Comparison of ENCODE assay signal across 2 cellular contexts in the genomic region with DNA sequence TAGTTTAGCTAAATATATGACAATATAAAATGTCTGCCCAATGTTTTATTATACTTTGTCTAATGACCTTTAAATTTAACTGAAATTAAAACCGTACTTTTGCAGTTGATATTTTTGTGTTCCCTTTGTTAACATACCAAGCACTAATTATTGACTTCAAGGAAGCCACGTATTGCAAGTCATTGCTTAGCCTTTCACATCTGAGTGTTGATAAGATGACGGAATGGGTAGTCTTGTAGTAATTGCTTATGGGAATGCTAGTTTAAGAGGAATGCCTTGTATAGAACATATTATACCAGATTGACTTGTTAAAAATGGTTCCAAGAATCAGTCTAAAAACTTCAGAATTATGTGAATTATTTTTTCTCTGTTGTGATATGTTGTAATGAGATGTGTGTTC.
TF ChIP-seq lines count a peak whose summit lies in the region.

No MANE protein-coding gene starts in this region.

TF ChIP-seq in HepG2, 621 proteins besides CTCF, POLR2A, EP300 and RAD21:
- TF ChIP-seq SP1 (IDR thresholded peaks at IDR 0.05) (no peak), SP1 (CRISPR knock-in tag; IDR thresholded peaks at IDR 0.05) (no peak), NFE2L2 (IDR thresholded peaks at IDR 0.05; ENCODE audit: low read length) (peak; percentile 33; the same call in 1 of the 2 replicates)

TF ChIP-seq in K562, 482 proteins besides CTCF, POLR2A, EP300 and RAD21:
- TF ChIP-seq ZNF311 (CRISPR knock-in tag; IDR thresholded peaks at IDR 0.05) (no peak), ZNF12 (CRISPR knock-in tag; IDR thresholded peaks at IDR 0.05) (no peak), NFE2L1 (tag; IDR thresholded peaks at IDR 0.05; ENCODE audit: borderline replicate concordance, low read depth) (peak; percentile 63), NFE2 (IDR thresholded peaks at IDR 0.05; ENCODE audit: low read depth) (peak; percentile 84), FOSL1 (tag; conservative IDR thresholded peaks at IDR 0.05) (no peak), ZNF316 (IDR thresholded peaks at IDR 0.05) (peak; percentile 73), NR4A1 (CRISPR knock-in tag; IDR thresholded peaks at IDR 0.05) (no peak), NR4A1 (tag; IDR thresholded peaks at IDR 0.05) (no peak), HDAC8 (tag; IDR thresholded peaks at IDR 0.05) (no peak), FIP1L1 (IDR thresholded peaks at IDR 0.05; ENCODE audit: low read depth, low read length, poor library complexity, severe bottlenecking) (no peak), DACH1 (IDR thresholded peaks at IDR 0.05; ENCODE audit: partially characterized antibody) (no peak), ZNF785 (CRISPR knock-in tag; IDR thresholded peaks at IDR 0.05) (no peak), ZFPM2 (CRISPR knock-in tag; IDR thresholded peaks at IDR 0.05) (no peak), COPS2 (conservative IDR thresholded peaks at IDR 0.05) (no peak), C11orf30 (IDR thresholded peaks at IDR 0.05; ENCODE audit: low read depth) (peak; percentile 83), DPF2 (IDR thresholded peaks at IDR 0.05) (peak; percentile 14; the same call in 1 of the 2 replicates), MAFG (tag; conservative IDR thresholded peaks at IDR 0.05) (peak; percentile 87), SMARCA4 (IDR thresholded peaks at IDR 0.05) (peak; percentile 33; the same call in 1 of the 2 replicates), MAFF (IDR thresholded peaks at IDR 0.05; ENCODE audit: low read length) (peak; percentile 48; the same call in 1 of the 2 replicates), MAFK (IDR thresholded peaks at IDR 0.05; ENCODE audit: low read length) (0 out of 2 replicates have a peak, but pooled peaks have one; percentile 25), IFI16 (CRISPR knock-in tag; IDR thresholded peaks at IDR 0.05) (no peak), ATF1 (CRISPR knock-in tag; IDR thresholded peaks at IDR 0.05) (no peak), ATF1 (tag; IDR thresholded peaks at IDR 0.05) (0 out of 2 replicates have a peak, but pooled peaks have one; percentile 10), HNRNPUL1 (IDR thresholded peaks at IDR 0.05; ENCODE audit: low read length) (no peak), YY1 (IDR thresholded peaks at IDR 0.05; ENCODE audit: borderline replicate concordance in 1 of 3, control insufficient read depth in 1 of 3, extremely low read depth in 1 of 3, insufficient read depth in 3 of 3, insufficient read length in 1 of 3, insufficient replicate concordance in 2 of 3, low read depth in 1 of 3, low read length in 2 of 3) (no peak), ARID1B (IDR thresholded peaks at IDR 0.05) (0 out of 2 replicates have a peak, but pooled peaks have one; percentile 37), ZNF77 (CRISPR knock-in tag; IDR thresholded peaks at IDR 0.05) (no peak)
- TF ChIP-seq, protein P1, sequence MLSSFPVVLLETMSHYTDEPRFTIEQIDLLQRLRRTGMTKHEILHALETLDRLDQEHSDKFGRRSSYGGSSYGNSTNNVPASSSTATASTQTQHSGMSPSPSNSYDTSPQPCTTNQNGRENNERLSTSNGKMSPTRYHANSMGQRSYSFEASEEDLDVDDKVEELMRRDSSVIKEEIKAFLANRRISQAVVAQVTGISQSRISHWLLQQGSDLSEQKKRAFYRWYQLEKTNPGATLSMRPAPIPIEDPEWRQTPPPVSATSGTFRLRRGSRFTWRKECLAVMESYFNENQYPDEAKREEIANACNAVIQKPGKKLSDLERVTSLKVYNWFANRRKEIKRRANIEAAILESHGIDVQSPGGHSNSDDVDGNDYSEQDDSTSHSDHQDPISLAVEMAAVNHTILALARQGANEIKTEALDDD (IDR thresholded peaks at IDR 0.05), result peak; percentile 74
- TF ChIP-seq, protein P2, sequence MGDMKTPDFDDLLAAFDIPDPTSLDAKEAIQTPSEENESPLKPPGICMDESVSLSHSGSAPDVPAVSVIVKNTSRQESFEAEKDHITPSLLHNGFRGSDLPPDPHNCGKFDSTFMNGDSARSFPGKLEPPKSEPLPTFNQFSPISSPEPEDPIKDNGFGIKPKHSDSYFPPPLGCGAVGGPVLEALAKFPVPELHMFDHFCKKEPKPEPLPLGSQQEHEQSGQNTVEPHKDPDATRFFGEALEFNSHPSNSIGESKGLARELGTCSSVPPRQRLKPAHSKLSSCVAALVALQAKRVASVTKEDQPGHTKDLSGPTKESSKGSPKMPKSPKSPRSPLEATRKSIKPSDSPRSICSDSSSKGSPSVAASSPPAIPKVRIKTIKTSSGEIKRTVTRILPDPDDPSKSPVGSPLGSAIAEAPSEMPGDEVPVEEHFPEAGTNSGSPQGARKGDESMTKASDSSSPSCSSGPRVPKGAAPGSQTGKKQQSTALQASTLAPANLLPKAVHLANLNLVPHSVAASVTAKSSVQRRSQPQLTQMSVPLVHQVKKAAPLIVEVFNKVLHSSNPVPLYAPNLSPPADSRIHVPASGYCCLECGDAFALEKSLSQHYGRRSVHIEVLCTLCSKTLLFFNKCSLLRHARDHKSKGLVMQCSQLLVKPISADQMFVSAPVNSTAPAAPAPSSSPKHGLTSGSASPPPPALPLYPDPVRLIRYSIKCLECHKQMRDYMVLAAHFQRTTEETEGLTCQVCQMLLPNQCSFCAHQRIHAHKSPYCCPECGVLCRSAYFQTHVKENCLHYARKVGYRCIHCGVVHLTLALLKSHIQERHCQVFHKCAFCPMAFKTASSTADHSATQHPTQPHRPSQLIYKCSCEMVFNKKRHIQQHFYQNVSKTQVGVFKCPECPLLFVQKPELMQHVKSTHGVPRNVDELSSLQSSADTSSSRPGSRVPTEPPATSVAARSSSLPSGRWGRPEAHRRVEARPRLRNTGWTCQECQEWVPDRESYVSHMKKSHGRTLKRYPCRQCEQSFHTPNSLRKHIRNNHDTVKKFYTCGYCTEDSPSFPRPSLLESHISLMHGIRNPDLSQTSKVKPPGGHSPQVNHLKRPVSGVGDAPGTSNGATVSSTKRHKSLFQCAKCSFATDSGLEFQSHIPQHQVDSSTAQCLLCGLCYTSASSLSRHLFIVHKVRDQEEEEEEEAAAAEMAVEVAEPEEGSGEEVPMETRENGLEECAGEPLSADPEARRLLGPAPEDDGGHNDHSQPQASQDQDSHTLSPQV (IDR thresholded peaks at IDR 0.05), result peak; percentile 50; the same call in 1 of the 2 replicates
